41 cellular contexts compared by ENCODE assay signal in the genomic region with DNA sequence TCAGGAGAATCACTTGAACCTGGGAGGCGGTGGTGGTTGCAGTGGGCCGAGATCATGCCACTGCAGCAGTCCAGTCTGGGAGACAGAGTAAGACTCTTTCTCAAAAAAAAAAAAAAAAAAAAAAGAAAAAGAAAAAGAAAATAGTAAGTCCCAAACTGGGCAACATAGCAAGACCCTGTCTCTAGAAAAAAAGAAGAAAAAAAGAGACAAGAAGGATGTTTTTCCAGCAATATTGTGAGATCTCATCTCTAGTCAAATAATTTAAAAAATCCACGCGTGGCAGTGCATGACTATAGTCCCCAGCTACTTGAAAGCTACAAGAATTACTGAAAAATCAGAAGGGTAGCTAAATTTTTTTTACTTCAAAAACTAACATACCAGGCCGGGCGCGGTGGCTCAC. TPM values are rescaled to one million over a fixed set of nuclear protein-coding genes. Genes with fewer than 3 reads are reported as not detected.
"Had no signal": no experiment of that assay in that cellular context is flagged by ENCODE, and none has a peak within 500 bp of the region (broad histone marks: within the 10 kb centered on the region; RNA-seq: fewer than 3 reads in every experiment).

No MANE protein-coding gene starts in this region.

- DNase-seq: activated effector memory CD4-positive, alpha-beta T cell treated with anti-CD3 and anti-CD28 coated beads, Interleukin-2, amount 50 U/mL, for 16 hours; activated effector memory CD4-positive, alpha-beta T cell treated with Interleukin-2 at 50 U/mL for 16 hours; activated gamma-delta T cell; activated gamma-delta T cell treated with Interleukin-2 at 50 U/mL for 16 hours; activated naive CD4-positive, alpha-beta T cell; activated naive CD4-positive, alpha-beta T cell treated with anti-CD3 and anti-CD28 coated beads for 36 hours; activated naive CD4-positive, alpha-beta T cell treated with anti-CD3 and anti-CD28 coated beads, Interleukin-2, amount 10 ng/mL, durations not matched to agents 7 days and 5 days; activated naive CD4-positive, alpha-beta T cell treated with anti-CD3 and anti-CD28 coated beads, Interleukin-2, amount 50 U/mL, for 16 hours; activated naive CD4-positive, alpha-beta T cell treated with Interleukin-2 at 50 U/mL for 16 hours; activated naive CD8-positive, alpha-beta T cell treated with anti-CD3 and anti-CD28 coated beads for 36 hours; activated naive CD8-positive, alpha-beta T cell treated with anti-CD3 and anti-CD28 coated beads, Interleukin-2, amount 10 ng/mL, durations not matched to agents 7 days and 5 days; activated naive CD8-positive, alpha-beta T cell treated with anti-CD3 and anti-CD28 coated beads, Interleukin-2, amount 50 U/mL, for 24 hours; activated T-cell treated with anti-CD3 and anti-CD28 coated beads, Interleukin-2, amount 50 U/mL, for 1 hour; activated T-cell treated with anti-CD3 and anti-CD28 coated beads, Interleukin-2, amount 50 U/mL, for 24 hours; activated T-cell treated with anti-CD3 and anti-CD28 coated beads, Interleukin-2, amount 50 U/mL, for 4 hours; activated T-cell treated with anti-CD3 and anti-CD28 coated beads, Interleukin-2, amount 50 U/mL, for 48 hours; activated T-cell treated with anti-CD3 and anti-CD28 coated beads, Interleukin-2, amount 50 U/mL, for 72 hours; adrenal gland; amniotic stem cell; amygdala; anterior cingulate cortex; aorta; body of pancreas; brain microvascular endothelial cell; caudate nucleus; central memory CD4-positive, alpha-beta T cell; cerebellar nuclear complex had no signal

- H3K9me3 ChIP-seq: adrenal gland, ascending aorta, body of pancreas, breast epithelium had no signal

- H3K27ac ChIP-seq: adrenal gland, ascending aorta, body of pancreas, brain microvascular endothelial cell, breast epithelium, cardiac muscle cell had no signal

- ATAC-seq: activated naive CD4-positive, alpha-beta T cell treated with anti-CD3 and anti-CD28 coated beads, Interleukin-2, amount 50 U/mL, for 72 hours; activated naive CD8-positive, alpha-beta T cell treated with anti-CD3 and anti-CD28 coated beads, Interleukin-2, amount 50 U/mL, for 24 hours; activated T-cell treated with anti-CD3 and anti-CD28 coated beads, Interleukin-2, amount 50 U/mL, for 4 hours; activated T-cell treated with anti-CD3 and anti-CD28 coated beads, Interleukin-2, amount 50 U/mL, for 72 hours; activated T-helper 17 cell treated with anti-CD3 and anti-CD28 coated beads, Interleukin-2, amount 50 U/mL, for 72 hours; body of pancreas had no signal

- H3K4me1 ChIP-seq: ascending aorta, body of pancreas, breast epithelium had no signal

- H3K4me1 Mint-ChIP-seq: activated T-helper 17 cell treated with anti-CD3 and anti-CD28 coated beads, Interleukin-2, amount 50 U/mL, for 72 hours had no signal

- H3K36me3 ChIP-seq: adrenal gland, ascending aorta, brain microvascular endothelial cell, breast epithelium, cardiac muscle cell had no signal

- H3K27me3 ChIP-seq: adrenal gland, ascending aorta, body of pancreas, brain microvascular endothelial cell, breast epithelium had no signal

- H3K36me3 Mint-ChIP-seq: activated naive CD4-positive, alpha-beta T cell treated with anti-CD3 and anti-CD28 coated beads, Interleukin-2, amount 10 ng/mL, durations not matched to agents 7 days and 5 days; activated naive CD4-positive, alpha-beta T cell treated with anti-CD3 and anti-CD28 coated beads, Interleukin-2, amount 50 U/mL, for 24 hours; activated naive CD4-positive, alpha-beta T cell treated with anti-CD3 and anti-CD28 coated beads, Interleukin-2, amount 50 U/mL, for 72 hours; activated naive CD8-positive, alpha-beta T cell; brain had no signal

- H3K9me3 Mint-ChIP-seq: activated naive CD4-positive, alpha-beta T cell treated with anti-CD3 and anti-CD28 coated beads for 36 hours; activated naive CD4-positive, alpha-beta T cell treated with anti-CD3 and anti-CD28 coated beads, Interleukin-2, amount 10 ng/mL, durations not matched to agents 7 days and 5 days; activated naive CD4-positive, alpha-beta T cell treated with anti-CD3 and anti-CD28 coated beads, Interleukin-2, amount 50 U/mL, for 24 hours; activated naive CD4-positive, alpha-beta T cell treated with anti-CD3 and anti-CD28 coated beads, Interleukin-2, amount 50 U/mL, for 72 hours; activated naive CD8-positive, alpha-beta T cell treated with anti-CD3 and anti-CD28 coated beads for 36 hours; activated naive CD8-positive, alpha-beta T cell treated with anti-CD3 and anti-CD28 coated beads, Interleukin-2, amount 10 ng/mL, durations not matched to agents 7 days and 5 days; activated naive CD8-positive, alpha-beta T cell treated with anti-CD3 and anti-CD28 coated beads, Interleukin-2, amount 50 U/mL, for 24 hours; activated T-cell treated with anti-CD3 and anti-CD28 coated beads, Interleukin-2, amount 50 U/mL, for 24 hours; activated T-cell treated with anti-CD3 and anti-CD28 coated beads, Interleukin-2, amount 50 U/mL, for 4 hours; activated T-cell treated with anti-CD3 and anti-CD28 coated beads, Interleukin-2, amount 50 U/mL, for 72 hours; activated T-helper 1 cell treated with anti-CD3 and anti-CD28 coated beads, Interleukin-12 subunit alpha, Interleukin-12 subunit beta, Interleukin-2, Interleukin-4 antibody, amounts not matched to agents 30 ng/mL and 10 ng/mL and 1 ng/mL, durations not matched to agents 14 hours and 24 hours and 36 hours; activated T-helper 17 cell treated with anti-CD3 and anti-CD28 coated beads, Interleukin-2, amount 50 U/mL, for 72 hours; activated T-helper 2 cell treated with anti-CD3 and anti-CD28 coated beads, Interferon-gamma antibody, Interleukin-2, Interleukin-4, amounts not matched to agents 10 μg/mL and 5 μg/mL and 100 μg/mL, durations not matched to agents 14 hours and 24 hours and 36 hours; brain; central memory CD8-positive, alpha-beta T cell had no signal

- H3K4me3 ChIP-seq: adrenal gland, ascending aorta, body of pancreas, breast epithelium, cardiac muscle cell had no signal

- H3K27me3 Mint-ChIP-seq: activated naive CD4-positive, alpha-beta T cell treated with anti-CD3 and anti-CD28 coated beads, Interleukin-2, amount 50 U/mL, for 24 hours; activated naive CD8-positive, alpha-beta T cell; activated naive CD8-positive, alpha-beta T cell treated with anti-CD3 and anti-CD28 coated beads for 36 hours; activated naive CD8-positive, alpha-beta T cell treated with anti-CD3 and anti-CD28 coated beads, Interleukin-2, amount 10 ng/mL, durations not matched to agents 7 days and 5 days; activated naive CD8-positive, alpha-beta T cell treated with anti-CD3 and anti-CD28 coated beads, Interleukin-2, amount 50 U/mL, for 24 hours had no signal

- H3K27ac Mint-ChIP-seq: activated naive CD4-positive, alpha-beta T cell treated with anti-CD3 and anti-CD28 coated beads for 36 hours; activated naive CD4-positive, alpha-beta T cell treated with anti-CD3 and anti-CD28 coated beads, Interleukin-2, amount 10 ng/mL, durations not matched to agents 7 days and 5 days; activated naive CD4-positive, alpha-beta T cell treated with anti-CD3 and anti-CD28 coated beads, Interleukin-2, amount 50 U/mL, for 24 hours; activated naive CD4-positive, alpha-beta T cell treated with anti-CD3 and anti-CD28 coated beads, Interleukin-2, amount 50 U/mL, for 72 hours; activated naive CD8-positive, alpha-beta T cell; activated naive CD8-positive, alpha-beta T cell treated with anti-CD3 and anti-CD28 coated beads for 36 hours; activated naive CD8-positive, alpha-beta T cell treated with anti-CD3 and anti-CD28 coated beads, Interleukin-2, amount 10 ng/mL, durations not matched to agents 7 days and 5 days; activated naive CD8-positive, alpha-beta T cell treated with anti-CD3 and anti-CD28 coated beads, Interleukin-2, amount 50 U/mL, for 24 hours; activated T-cell treated with anti-CD3 and anti-CD28 coated beads, Interleukin-2, amount 50 U/mL, for 24 hours; activated T-cell treated with anti-CD3 and anti-CD28 coated beads, Interleukin-2, amount 50 U/mL, for 72 hours; activated T-helper 1 cell treated with anti-CD3 and anti-CD28 coated beads, Interleukin-12 subunit alpha, Interleukin-12 subunit beta, Interleukin-2, Interleukin-4 antibody, amounts not matched to agents 30 ng/mL and 10 ng/mL and 1 ng/mL, durations not matched to agents 14 hours and 24 hours and 36 hours; activated T-helper 17 cell treated with anti-CD3 and anti-CD28 coated beads, Interleukin-2, amount 50 U/mL, for 72 hours; activated T-helper 2 cell treated with anti-CD3 and anti-CD28 coated beads, Interferon-gamma antibody, Interleukin-2, Interleukin-4, amounts not matched to agents 10 μg/mL and 5 μg/mL and 100 μg/mL, durations not matched to agents 14 hours and 24 hours and 36 hours; brain had no signal

- FAIRE-seq: astrocyte, bronchial epithelial cell had no signal

- H3K4me3 Mint-ChIP-seq: activated naive CD4-positive, alpha-beta T cell treated with anti-CD3 and anti-CD28 coated beads for 36 hours; activated naive CD4-positive, alpha-beta T cell treated with anti-CD3 and anti-CD28 coated beads, Interleukin-2, amount 10 ng/mL, durations not matched to agents 7 days and 5 days; activated naive CD4-positive, alpha-beta T cell treated with anti-CD3 and anti-CD28 coated beads, Interleukin-2, amount 50 U/mL, for 24 hours; activated naive CD8-positive, alpha-beta T cell; activated naive CD8-positive, alpha-beta T cell treated with anti-CD3 and anti-CD28 coated beads for 36 hours; activated naive CD8-positive, alpha-beta T cell treated with anti-CD3 and anti-CD28 coated beads, Interleukin-2, amount 10 ng/mL, durations not matched to agents 7 days and 5 days; activated naive CD8-positive, alpha-beta T cell treated with anti-CD3 and anti-CD28 coated beads, Interleukin-2, amount 50 U/mL, for 24 hours; activated T-cell treated with anti-CD3 and anti-CD28 coated beads, Interleukin-2, amount 50 U/mL, for 24 hours; activated T-cell treated with anti-CD3 and anti-CD28 coated beads, Interleukin-2, amount 50 U/mL, for 4 hours; activated T-cell treated with anti-CD3 and anti-CD28 coated beads, Interleukin-2, amount 50 U/mL, for 72 hours; activated T-helper 1 cell treated with anti-CD3 and anti-CD28 coated beads, Interleukin-12 subunit alpha, Interleukin-12 subunit beta, Interleukin-2, Interleukin-4 antibody, amounts not matched to agents 30 ng/mL and 10 ng/mL and 1 ng/mL, durations not matched to agents 14 hours and 24 hours and 36 hours; activated T-helper 17 cell treated with anti-CD3 and anti-CD28 coated beads, Interleukin-2, amount 50 U/mL, for 72 hours; brain; central memory CD8-positive, alpha-beta T cell had no signal

RNA-seq across cellular contexts. Expression of a gene that starts 8.0 kb away (rescaled TPM):
- total RNA-seq: chondrocyte had no signal
